9 cellular contexts compared by ENCODE assay signal in the genomic region with DNA sequence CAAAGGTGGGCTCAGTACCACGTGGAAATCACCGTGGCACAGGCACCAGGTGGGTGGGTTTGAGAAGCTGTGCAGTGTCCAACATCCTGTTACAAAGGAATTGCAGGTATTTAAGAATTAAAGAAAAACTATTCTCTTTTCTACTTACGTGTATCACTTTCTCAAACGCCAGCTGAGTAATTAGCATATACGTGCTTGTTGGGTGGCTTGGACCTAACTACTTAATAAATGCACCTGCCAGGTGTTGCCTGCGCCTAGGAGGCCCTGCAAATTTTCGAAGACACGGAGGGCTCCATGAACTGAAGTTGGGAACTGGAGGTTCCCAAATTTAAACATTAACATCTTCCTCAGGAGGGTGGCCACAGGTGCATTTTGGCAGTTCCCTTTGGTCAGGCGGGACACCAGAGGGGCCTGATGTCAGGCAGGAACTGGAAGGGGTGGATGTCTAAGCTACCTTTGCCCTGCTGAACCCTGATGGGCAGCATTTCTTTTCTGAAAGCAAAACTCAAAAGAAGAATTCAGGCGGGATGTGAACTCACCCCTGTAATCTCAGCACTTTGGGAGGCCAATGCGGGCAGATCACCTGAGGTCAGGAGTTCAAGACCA.
DNase-seq lines count a peak whose midpoint lies in the region; ATAC-seq, FAIRE-seq and TF ChIP-seq lines count a peak whose summit lies in the region.
"Had no signal": no experiment of that assay in that cellular context is flagged by ENCODE, and none has a peak within 500 bp of the region (broad histone marks: within the 10 kb centered on the region; RNA-seq: fewer than 3 reads in every experiment).

No MANE protein-coding gene starts in this region.

- H3K79me2 ChIP-seq in parathyroid adenoma: no peaks in the 10 kb centered on the region

- DNase-seq in LNCaP clone FGC (ENCODE audit: low read depth) (no peak), colonic mucosa (no peak), kidney (no peak)
- no peak for DNase-seq in stimulated activated CD4-positive, alpha-beta T cell treated with anti-CD3 and anti-CD28 coated beads, Interleukin-4, amount 100 ng/mL, for 24 hours

- intact Hi-C loops in colonic mucosa (cut with DNase I) (loop anchor here (2.0 to 10.0 kb wide), 2 partner anchors 55 to 169 kb away; no protein-coding TSS in a partner anchor), kidney (cut with DNase I) (no loop called here)

- no peaks in the 10 kb centered on the region for H3K36me3 ChIP-seq in colonic mucosa
- no peaks in the 10 kb centered on the region for H3K36me3 ChIP-seq in parathyroid adenoma (ENCODE audit: control insufficient read depth, insufficient read depth, low read length)
- H3K36me3 ChIP-seq in kidney (ENCODE audit: control insufficient read depth in 1 of 2, insufficient read depth in 2 of 2, low read length in 2 of 2): no peaks in the 10 kb centered on the region
- H3K36me3 ChIP-seq: left lung had no signal

- peak overlapping the region; percentile 100 for H2AFZ ChIP-seq in parathyroid adenoma

- peak overlapping the region; percentile 71 for H3K4me2 ChIP-seq in parathyroid adenoma (ENCODE audit: low read length)

- H3K27me3 ChIP-seq in colonic mucosa (no peaks in the 10 kb centered on the region), parathyroid adenoma (ENCODE audit: control insufficient read depth, insufficient read depth, low read length) (no peaks in the 10 kb centered on the region)

- TF ChIP-seq CTCF in LNCaP clone FGC (IDR thresholded peaks at IDR 0.05; ENCODE audit: control insufficient read depth, extremely low read depth, insufficient read depth): no peak
- no peak for TF ChIP-seq CTCF in colonic mucosa (IDR thresholded peaks at IDR 0.05)
- TF ChIP-seq CTCF in parathyroid adenoma (IDR thresholded peaks at IDR 0.05): no peak
- no peak for TF ChIP-seq CTCF in kidney (IDR thresholded peaks at IDR 0.05; ENCODE audit: borderline replicate concordance, extremely low read depth, insufficient read depth)

- peak overlapping the region; percentile 54 for H3K4me3 ChIP-seq in LNCaP clone FGC (ENCODE audit: low read depth, low read length)
- H3K4me3 ChIP-seq in colonic mucosa: peak overlapping the region; percentile 60
- peak overlapping the region; percentile 71 for H3K4me3 ChIP-seq in parathyroid adenoma (ENCODE audit: low read depth, low read length)
- H3K4me3 ChIP-seq in kidney (ENCODE audit: low read length in 2 of 2): peak overlapping the region in 1 of 2 donors; percentile 71

- no peak for FAIRE-seq in kidney (lab: Jason Lieb, UNC)

- H3K9me3 ChIP-seq in colonic mucosa: no peaks in the 10 kb centered on the region
- H3K9me3 ChIP-seq in parathyroid adenoma (ENCODE audit: control insufficient read depth, low read length): no peaks in the 10 kb centered on the region
- no peaks in the 10 kb centered on the region for H3K9me3 ChIP-seq in kidney (ENCODE audit: control insufficient read depth in 1 of 2, low read length in 2 of 2)
- H3K9me3 ChIP-seq: left lung had no signal

- H3K9ac ChIP-seq in colonic mucosa (ENCODE audit: low read depth in 2 of 2, low read length in 2 of 2): no peak overlapping the region
- H3K9ac ChIP-seq in parathyroid adenoma: no peak overlapping the region
- peak overlapping the region in 1 of 2 donors; percentile 55 for H3K9ac ChIP-seq in kidney (ENCODE audit: low read length in 2 of 2)

- H3K4me1 ChIP-seq in colonic mucosa: no peaks in the 10 kb centered on the region
- H3K4me1 ChIP-seq in parathyroid adenoma: no peaks in the 10 kb centered on the region
- no peaks in the 10 kb centered on the region for H3K4me1 ChIP-seq in kidney (ENCODE audit: control insufficient read depth in 1 of 2, insufficient read depth in 1 of 2, low read depth in 1 of 2, low read length in 2 of 2)

- ATAC-seq in GM19351 (IDR thresholded peaks at IDR 0.05; ENCODE audit: unreplicated experiment): peak; percentile 4
- ATAC-seq in HG03135 (IDR thresholded peaks at IDR 0.05; ENCODE audit: unreplicated experiment): no peak
- ATAC-seq in GM21367 (IDR thresholded peaks at IDR 0.05; ENCODE audit: unreplicated experiment): no peak

- H3K27ac ChIP-seq in colonic mucosa: no peak overlapping the region
- no peak overlapping the region for H3K27ac ChIP-seq in parathyroid adenoma
- H3K27ac ChIP-seq in kidney (ENCODE audit: low read depth in 2 of 2, low read length in 2 of 2): peak overlapping the region in 1 of 2 donors; percentile 7
